ENCODE assay signal across 25 cellular contexts in the genomic region with DNA sequence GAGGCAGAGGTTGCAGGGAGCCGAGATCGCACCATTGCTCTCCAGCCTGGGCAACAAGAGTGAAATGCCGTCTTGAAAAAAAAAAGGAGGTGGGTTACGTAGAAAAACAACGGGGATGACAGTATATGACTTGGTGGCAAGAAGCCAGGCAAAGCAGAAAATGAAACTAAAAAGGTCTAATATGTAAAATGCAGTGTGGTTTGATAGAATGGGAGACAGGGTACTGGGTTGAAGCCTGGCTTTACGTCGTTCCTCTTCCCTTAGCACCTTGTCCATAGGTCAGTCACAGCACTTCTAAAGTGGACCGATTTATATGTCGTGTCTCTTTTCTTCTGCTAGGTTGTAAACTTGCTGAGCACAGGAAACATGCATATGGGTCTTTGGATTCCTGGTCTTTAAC.
DNase-seq lines count a peak whose midpoint lies in the region; ATAC-seq and TF ChIP-seq lines count a peak whose summit lies in the region.
"Had no signal": no experiment of that assay in that cellular context is flagged by ENCODE, and none has a peak within 500 bp of the region (broad histone marks: within the 10 kb centered on the region; RNA-seq: fewer than 3 reads in every experiment).

No MANE protein-coding gene starts in this region.

- peak overlapping the region; percentile 24 for H3K4me3 Mint-ChIP-seq in activated CD4-positive, alpha-beta T cell treated with anti-CD3 and anti-CD28 coated beads, Interleukin-2, amount 10 ng/mL, durations not matched to agents 24 days and 14 days
- H3K4me3 Mint-ChIP-seq: mesothelial cell of epicardium, neural crest cell had no signal

- no peaks in the 10 kb centered on the region for H3K4me1 Mint-ChIP-seq in activated CD4-positive, alpha-beta T cell treated with anti-CD3 and anti-CD28 coated beads, Interleukin-2, amount 10 ng/mL, durations not matched to agents 24 days and 14 days
- H3K4me1 Mint-ChIP-seq: neural crest cell had no signal

- H3K27me3 Mint-ChIP-seq in activated CD4-positive, alpha-beta T cell treated with anti-CD3 and anti-CD28 coated beads, Interleukin-2, amount 10 ng/mL, durations not matched to agents 24 days and 14 days = no peaks in the 10 kb centered on the region

- TF ChIP-seq CTCF in GM12865 (IDR thresholded peaks at IDR 0.05; ENCODE audit: insufficient read depth, low read depth, low read length, missing control alignments) = no peak
- TF ChIP-seq CTCF in Loucy (conservative IDR thresholded peaks at IDR 0.05; ENCODE audit: low read length) = no peak
- no peak for TF ChIP-seq CTCF in fibroblast of lung (conservative IDR thresholded peaks at IDR 0.05 in 1 of 2, IDR thresholded peaks at IDR 0.05 in 1 of 2; ENCODE audit: low read depth in 1 of 2, low read length in 2 of 2)
- TF ChIP-seq CTCF in testis (IDR thresholded peaks at IDR 0.05) = no peak

- no peak overlapping the region for H3K27ac ChIP-seq in fibroblast of lung (ENCODE audit: insufficient read depth, low read length)
- no peak overlapping the region for H3K27ac ChIP-seq in testis
- H3K27ac ChIP-seq: BLaER1 treated with 17β-estradiol and CSF1 and Interleukin-3, amounts not matched to agents 10 nM and 100 nM; left lung; Peyer's patch; uterus had no signal

- H3K9me3 ChIP-seq in Loucy (ENCODE audit: insufficient read depth, low read depth, low read length) (no peaks in the 10 kb centered on the region), fibroblast of lung (ENCODE audit: control insufficient read depth, insufficient read depth, low read depth, low read length) (no peaks in the 10 kb centered on the region), testis (no peaks in the 10 kb centered on the region)
- H3K9me3 ChIP-seq: BLaER1 treated with 17β-estradiol and CSF1 and Interleukin-3, amounts not matched to agents 10 nM and 100 nM; left lung; Peyer's patch; uterus had no signal

- no peak overlapping the region for H3K4me3 ChIP-seq in GM12865 (ENCODE audit: low read depth, low read length)
- peak overlapping the region; percentile 60 for H3K4me3 ChIP-seq in Loucy (ENCODE audit: low read length, poor library complexity, severe bottlenecking)
- H3K4me3 ChIP-seq in fibroblast of lung (replicated peaks in 1 of 4; ENCODE audit: control extremely low read depth in 1 of 4, insufficient read depth in 1 of 4, low read depth in 3 of 4, low read length in 4 of 4) = no peak overlapping the region
- H3K4me3 ChIP-seq in testis = no peak overlapping the region
- H3K4me3 ChIP-seq: BLaER1 treated with 17β-estradiol and CSF1 and Interleukin-3, amounts not matched to agents 10 nM and 100 nM; K562; left lung; Peyer's patch; uterus had no signal

- no peak for DNase-seq in activated CD4-positive, alpha-beta T cell treated with anti-CD3 and anti-CD28 coated beads, Interleukin-2, amount 10 ng/mL, durations not matched to agents 24 days and 14 days
- no peak for DNase-seq in activated CD4-positive, alpha-beta T cell treated with anti-CD3 and anti-CD28 coated beads for 4 hours
- DNase-seq in GM12865 (ENCODE audit: low read depth) (peak; percentile 9), fibroblast of lung (ENCODE audit: low read depth in 2 of 2) (no peak), GF-D8 (lab: John Stamatoyannopoulos, UW) (no peak), testis (no peak)
- DNase-seq: activated CD4-positive, alpha-beta T cell treated with anti-CD3 and anti-CD28 coated beads for 48 hours; activated gamma-delta T cell treated with Interleukin-2 at 50 U/mL for 16 hours; cerebellar nuclear complex; DMS53; effector CD8-positive, alpha-beta T cell; H7; left lung; NCI-H1694; NCI-H226; Peyer's patch; small intestine; stimulated activated CD4-positive, alpha-beta T cell treated with anti-CD3 and anti-CD28 coated beads, Interleukin-4, amount 100 ng/mL, for 1 hour; uterus had no signal

- H3K4me1 ChIP-seq in Loucy (ENCODE audit: insufficient read depth, low read length, poor library complexity, severe bottlenecking) (no peaks in the 10 kb centered on the region), fibroblast of lung (ENCODE audit: control insufficient read depth, extremely low read depth, insufficient read depth, low read length) (no peaks in the 10 kb centered on the region), testis (peaks cover 3% of the 10 kb centered on the region)
- H3K4me1 ChIP-seq: BLaER1 treated with 17β-estradiol and CSF1 and Interleukin-3, amounts not matched to agents 10 nM and 100 nM; left lung; Peyer's patch; uterus had no signal

- intact Hi-C loops in activated CD4-positive, alpha-beta T cell treated with anti-CD3 and anti-CD28 coated beads, Interleukin-2, amount 10 ng/mL, durations not matched to agents 24 days and 14 days (cut with micrococcal nuclease) = no loop called here
- intact Hi-C loops in testis (cut with DNase I; ENCODE audit: low total_unique reads) = no loop called here

- no peaks in the 10 kb centered on the region for H3K9me2 ChIP-seq in Loucy (replicated peaks; ENCODE audit: low read depth, low read length)

- H4K20me1 ChIP-seq in Loucy (ENCODE audit: insufficient read depth, low read length, poor library complexity, severe bottlenecking) = no peaks in the 10 kb centered on the region
- no peaks in the 10 kb centered on the region for H4K20me1 ChIP-seq in fibroblast of lung (ENCODE audit: control insufficient read depth, extremely low read depth, insufficient read depth, low read length)
- H4K20me1 ChIP-seq: BLaER1 treated with 17β-estradiol and CSF1 and Interleukin-3, amounts not matched to agents 10 nM and 100 nM had no signal

- no peaks in the 10 kb centered on the region for H3K9me3 Mint-ChIP-seq in activated CD4-positive, alpha-beta T cell treated with anti-CD3 and anti-CD28 coated beads, Interleukin-2, amount 10 ng/mL, durations not matched to agents 24 days and 14 days
- H3K9me3 Mint-ChIP-seq: mesothelial cell of epicardium, neural crest cell had no signal

- H3K27ac Mint-ChIP-seq in activated CD4-positive, alpha-beta T cell treated with anti-CD3 and anti-CD28 coated beads, Interleukin-2, amount 10 ng/mL, durations not matched to agents 24 days and 14 days = no peak overlapping the region
- H3K27ac Mint-ChIP-seq: mesothelial cell of epicardium had no signal

- H3K79me2 ChIP-seq in Loucy (ENCODE audit: insufficient read depth, low read length) (no peaks in the 10 kb centered on the region), fibroblast of lung (ENCODE audit: control insufficient read depth, insufficient read depth, low read length) (no peaks in the 10 kb centered on the region)

- H3K4me2 ChIP-seq in Loucy (ENCODE audit: low read depth, low read length, poor library complexity, severe bottlenecking) (peak overlapping the region; percentile 71), fibroblast of lung (ENCODE audit: extremely low read depth, insufficient read depth, low read length) (peak overlapping the region; percentile 13)
- H3K4me2 ChIP-seq: BLaER1 treated with 17β-estradiol and CSF1 and Interleukin-3, amounts not matched to agents 10 nM and 100 nM had no signal

- H3K9ac ChIP-seq in Loucy (ENCODE audit: low read depth, low read length, poor library complexity, severe bottlenecking) (no peak overlapping the region), fibroblast of lung (ENCODE audit: insufficient read depth, low read length) (no peak overlapping the region)
- H3K9ac ChIP-seq: BLaER1 treated with 17β-estradiol and CSF1 and Interleukin-3, amounts not matched to agents 10 nM and 100 nM had no signal

- no peak for TF ChIP-seq POLR2A in testis (IDR thresholded peaks at IDR 0.05)

- no peaks in the 10 kb centered on the region for H3K36me3 Mint-ChIP-seq in activated CD4-positive, alpha-beta T cell treated with anti-CD3 and anti-CD28 coated beads, Interleukin-2, amount 10 ng/mL, durations not matched to agents 24 days and 14 days (ENCODE audit: low read depth)
- H3K36me3 Mint-ChIP-seq: mesothelial cell of epicardium had no signal

- H3F3A ChIP-seq in Loucy (ENCODE audit: low read depth) = no peaks in the 10 kb centered on the region

- no peaks in the 10 kb centered on the region for H3K36me3 ChIP-seq in Loucy (ENCODE audit: insufficient read depth, low read length)
- H3K36me3 ChIP-seq in fibroblast of lung (ENCODE audit: control insufficient read depth, insufficient read depth, low read length) = no peaks in the 10 kb centered on the region
- H3K36me3 ChIP-seq in testis (ENCODE audit: low read depth, missing control alignments) = no peaks in the 10 kb centered on the region
- H3K36me3 ChIP-seq: BLaER1 treated with 17β-estradiol and CSF1 and Interleukin-3, amounts not matched to agents 10 nM and 100 nM; left lung; Peyer's patch; uterus had no signal

- H3K27me3 ChIP-seq in Loucy (ENCODE audit: insufficient read depth, low read length, poor library complexity, severe bottlenecking) (no peaks in the 10 kb centered on the region), fibroblast of lung (ENCODE audit: control insufficient read depth, insufficient read depth, low read length) (no peaks in the 10 kb centered on the region), testis (no peaks in the 10 kb centered on the region)
- H3K27me3 ChIP-seq: BLaER1 treated with 17β-estradiol and CSF1 and Interleukin-3, amounts not matched to agents 10 nM and 100 nM; left lung; Peyer's patch; uterus had no signal

- 84 to 88% methylated on average over 9 of the region's 9 CpGs for WGBS in testis, 2 donors

- ATAC-seq in GM19455 (IDR thresholded peaks at IDR 0.05; ENCODE audit: unreplicated experiment) = no peak
- ATAC-seq: K562, left lung had no signal

- peak overlapping the region; percentile 85 for H2AFZ ChIP-seq in Loucy (ENCODE audit: low read length)
- no peak overlapping the region for H2AFZ ChIP-seq in fibroblast of lung (ENCODE audit: low read length)
